In genomic region chr14:67695394-67695949, GRCh38 we compare ENCODE assay signal across 8 cellular contexts. TPM values are rescaled to one million over a fixed set of nuclear protein-coding genes. Genes with fewer than 3 reads are reported as not detected.
DNase-seq lines count a peak whose midpoint lies in the region; ATAC-seq and TF ChIP-seq lines count a peak whose summit lies in the region.

Gene RDH11 (minus strand): TSS chr14:67695764. CDS start chr14:67695703, 61 bp downstream.

- no peaks in the 10 kb centered on the region for H3K27me3 ChIP-seq in parathyroid adenoma (ENCODE audit: control insufficient read depth, insufficient read depth, low read length)
- H3K27me3 ChIP-seq in tibial nerve: no peaks in the 10 kb centered on the region

- no peaks in the 10 kb centered on the region for H3K9me3 Mint-ChIP-seq in activated naive CD8-positive, alpha-beta T cell treated with anti-CD3 and anti-CD28 coated beads, Interleukin-2, amount 50 U/mL, for 24 hours

- ATAC-seq in HG02642 (IDR thresholded peaks at IDR 0.05; ENCODE audit: poor library complexity, unreplicated experiment) (peak; percentile 89), Right ventricle myocardium superior (ENCODE audit: poor library complexity) (peak; percentile 99)
- ATAC-seq in activated naive CD8-positive, alpha-beta T cell treated with anti-CD3 and anti-CD28 coated beads, Interleukin-2, amount 50 U/mL, for 24 hours: peak; percentile 91

- intact Hi-C loops in Right ventricle myocardium superior (cut with DNase I): no loop called here

- H3K27me3 Mint-ChIP-seq in activated naive CD8-positive, alpha-beta T cell treated with anti-CD3 and anti-CD28 coated beads, Interleukin-2, amount 50 U/mL, for 24 hours: no peaks in the 10 kb centered on the region

- H3K27ac ChIP-seq in parathyroid adenoma (peak within 1 kb of the TSS; percentile 69), tibial nerve (peak within 1 kb of the TSS; percentile 47 to 89 (median 85))

- 0% methylated on average over 23 to 25 of the region's 25 CpGs for WGBS in tibial nerve, 2 donors

- H3K36me3 ChIP-seq in parathyroid adenoma (ENCODE audit: control insufficient read depth, insufficient read depth, low read length) (no peaks in the 10 kb centered on the region), tibial nerve (peaks cover 0 to 20% (median 3%) of the 10 kb centered on the region in 3 donors)

- H3K4me1 ChIP-seq in parathyroid adenoma: no peaks in the 10 kb centered on the region
- peaks cover 0 to 23% (median 5%) of the 10 kb centered on the region in 4 donors for H3K4me1 ChIP-seq in tibial nerve

- H3K36me3 Mint-ChIP-seq in activated naive CD8-positive, alpha-beta T cell treated with anti-CD3 and anti-CD28 coated beads, Interleukin-2, amount 50 U/mL, for 24 hours (ENCODE audit: low read depth): peaks cover 23% of the 10 kb centered on the region

- TF ChIP-seq EP300 in tibial nerve (IDR thresholded peaks at IDR 0.05): peak; percentile 39 to 93

- H2AFZ ChIP-seq in parathyroid adenoma: peak within 1 kb of the TSS; percentile 96

- no peak within 1 kb of the TSS for H3K9ac ChIP-seq in parathyroid adenoma

- peak within 1 kb of the TSS; percentile 92 for H3K4me3 Mint-ChIP-seq in activated naive CD8-positive, alpha-beta T cell treated with anti-CD3 and anti-CD28 coated beads, Interleukin-2, amount 50 U/mL, for 24 hours

- H3K9me3 ChIP-seq in parathyroid adenoma (ENCODE audit: control insufficient read depth, low read length) (no peaks in the 10 kb centered on the region), tibial nerve (no peaks in the 10 kb centered on the region)

- H3K4me1 Mint-ChIP-seq in activated naive CD8-positive, alpha-beta T cell treated with anti-CD3 and anti-CD28 coated beads, Interleukin-2, amount 50 U/mL, for 24 hours: peaks cover 24% of the 10 kb centered on the region

- peak within 1 kb of the TSS; percentile 96 for H3K27ac Mint-ChIP-seq in activated naive CD8-positive, alpha-beta T cell treated with anti-CD3 and anti-CD28 coated beads, Interleukin-2, amount 50 U/mL, for 24 hours

- H3K4me3 ChIP-seq in parathyroid adenoma (ENCODE audit: low read depth, low read length): peak within 1 kb of the TSS; percentile 82
- peak within 1 kb of the TSS; percentile 76 to 92 (median 84) for H3K4me3 ChIP-seq in tibial nerve

- peak; percentile 76 for DNase-seq in NCI-H128 (lab: John Stamatoyannopoulos, UW; ENCODE audit: unreplicated experiment)
- DNase-seq in SW480 (ENCODE audit: low spot score): peak; percentile 96
- DNase-seq in activated naive CD8-positive, alpha-beta T cell treated with anti-CD3 and anti-CD28 coated beads, Interleukin-2, amount 50 U/mL, for 24 hours: peak; percentile 76
- DNase-seq in Right ventricle myocardium superior: peak; percentile 89
- peak; percentile 71 to 77 for DNase-seq in tibial nerve (ENCODE audit: low spot score in 2 of 2)

- peaks cover 11% of the 10 kb centered on the region for H3K79me2 ChIP-seq in parathyroid adenoma

- TF ChIP-seq CTCF in parathyroid adenoma (IDR thresholded peaks at IDR 0.05) (no peak), tibial nerve (IDR thresholded peaks at IDR 0.05) (no peak)

- peak within 1 kb of the TSS; percentile 68 for H3K4me2 ChIP-seq in parathyroid adenoma (ENCODE audit: low read length)

- peak; percentile 86 for TF ChIP-seq POLR2A in GM10847 (IDR thresholded peaks at IDR 0.05; ENCODE audit: extremely low read depth, insufficient read length)
- peak; percentile 72 to 76 for TF ChIP-seq POLR2A in tibial nerve (IDR thresholded peaks at IDR 0.05)

RNA-seq across cellular contexts. Expression of gene RDH11, which starts in this region (rescaled TPM):
- 13.2 TPM for total RNA-seq in Right ventricle myocardium superior
- total RNA-seq in tibial nerve: 10 to 100 TPM; 24.0 to 48.8 (median 34.9) TPM

Comparison
In these comparisons a context has a peak if more than half of its experiments do, and no peak if none do; other contexts are left out.
1. Peak in every context shown above with its lines: DNase-seq, ATAC-seq, H3K4me3 ChIP-seq and H3K27ac ChIP-seq.